Comparison of ENCODE assay signal across 1 cellular context in genomic region chr20:46307139-46307998, GRCh38.
TF ChIP-seq lines count a peak whose summit lies in the region.

No MANE protein-coding gene starts in this region.

TF ChIP-seq in WTC11, 78 proteins besides CTCF, POLR2A, EP300 and RAD21 (continued from another document):
- no peak for TF ChIP-seq CDX4 (CRISPR knock-in tag; IDR thresholded peaks at IDR 0.05; ENCODE audit: borderline replicate concordance)
- TF ChIP-seq ZMAT4 (CRISPR knock-in tag; IDR thresholded peaks at IDR 0.05), result no peak
- no peak for TF ChIP-seq RELA (CRISPR knock-in tag; IDR thresholded peaks at IDR 0.05; ENCODE audit: borderline replicate concordance)
- no peak for TF ChIP-seq ESRRA (CRISPR knock-in tag; IDR thresholded peaks at IDR 0.05; ENCODE audit: borderline replicate concordance)
TF ChIP-seq in WTC11: peak in this region for 9.
